ENCODE assay signal across 19 cellular contexts in the genomic region with DNA sequence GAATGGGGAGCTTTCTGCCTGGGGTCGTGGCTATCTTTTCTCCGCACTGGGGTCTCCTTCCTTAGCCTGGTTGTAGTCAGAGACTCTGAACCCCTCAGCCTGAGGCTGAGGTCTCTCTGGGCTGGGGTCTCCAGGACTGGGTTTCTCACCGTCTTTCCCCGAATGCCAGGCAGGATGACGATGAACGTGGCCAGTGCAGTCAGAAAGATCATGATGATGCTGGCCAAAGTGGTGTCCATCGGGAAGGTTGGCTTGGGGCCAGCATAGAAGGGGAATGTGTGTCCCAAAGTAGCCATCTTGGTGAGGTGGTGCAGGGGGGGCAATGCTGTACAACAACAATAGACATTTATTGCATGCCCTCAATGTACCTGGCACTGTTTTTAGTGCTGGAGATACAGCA. TPM values are rescaled to one million over a fixed set of nuclear protein-coding genes. Genes with fewer than 3 reads are reported as not detected.
DNase-seq lines count a peak whose midpoint lies in the region; ATAC-seq, FAIRE-seq and TF ChIP-seq lines count a peak whose summit lies in the region.
"Had no signal": no experiment of that assay in that cellular context is flagged by ENCODE, and none has a peak within 500 bp of the region (broad histone marks: within the 10 kb centered on the region; RNA-seq: fewer than 3 reads in every experiment).

No MANE protein-coding gene starts in this region.

- peaks cover 13% of the 10 kb centered on the region for H3K4me1 ChIP-seq in A549
- H3K4me1 ChIP-seq in lower lobe of right lung: peaks cover 4% of the 10 kb centered on the region
- H3K4me1 ChIP-seq in upper lobe of right lung: peaks cover 7% of the 10 kb centered on the region
- H3K4me1 ChIP-seq: BLaER1 had no signal

- intact Hi-C loops in lower lobe of right lung (cut with DNase I): no loop called here
- intact Hi-C loops in upper lobe of right lung (cut with DNase I): no loop called here

- TF ChIP-seq EP300 in A549 (IDR thresholded peaks at IDR 0.05): no peak

- ATAC-seq in A549 (no peak), lower lobe of right lung (no peak), upper lobe of right lung (no peak)
- ATAC-seq: GM23338 had no signal

- POLR2A ChIA-PET in A549 (lab: Yijun Ruan, JAX): interaction anchor here (0.7 kb wide), 1 partner anchor 151 kb away, joined by 3 read pairs; no protein-coding TSS in a partner anchor

- WGBS in A549 (ENCODE audit: missing lambda C conversion rate): 80% methylated on average over 5 of the region's 7 CpGs

- H3K27me3 ChIP-seq in bronchial epithelial cell (ENCODE audit: control insufficient read depth, insufficient read depth, low read length): no peaks in the 10 kb centered on the region
- H3K27me3 ChIP-seq in lower lobe of right lung (ENCODE audit: low read depth): peaks cover 27% of the 10 kb centered on the region
- H3K27me3 ChIP-seq in upper lobe of right lung: peaks cover 15% of the 10 kb centered on the region

- no peak for TF ChIP-seq RAD21 in A549 (conservative IDR thresholded peaks at IDR 0.05 in 1 of 2, IDR thresholded peaks at IDR 0.05 in 1 of 2)

- no peak for DNase-seq in A549 (ENCODE audit: low read depth in 1 of 2, low spot score in 1 of 2)
- no peak for DNase-seq in bronchial epithelial cell (ENCODE audit: low read depth)
- DNase-seq in lower lobe of right lung: peak; percentile 24
- DNase-seq in upper lobe of right lung: peak; percentile 37
- no peak for DNase-seq in activated CD4-positive, alpha-beta T cell treated with anti-CD3 and anti-CD28 coated beads for 48 hours
- no peak for DNase-seq in GDM1 (lab: John Stamatoyannopoulos, UW)
- DNase-seq in nucleus accumbens (lab: John Stamatoyannopoulos, UW): no peak
- DNase-seq: CD4-positive, alpha-beta memory T cell; DMS153; DMS79 had no signal

- H3K4me2 ChIP-seq in A549: peak overlapping the region; percentile 60; the same call in 1 of the 3 replicates
- H3K4me2 ChIP-seq: BLaER1, GM23338 had no signal

- peaks cover 6% of the 10 kb centered on the region for H3K36me3 ChIP-seq in bronchial epithelial cell (ENCODE audit: control insufficient read depth, insufficient read depth, low read length)
- peaks cover 8% of the 10 kb centered on the region for H3K36me3 ChIP-seq in lower lobe of right lung
- H3K36me3 ChIP-seq in upper lobe of right lung: no peaks in the 10 kb centered on the region
- H3K36me3 ChIP-seq: BLaER1 had no signal

- H3K9me3 ChIP-seq in A549: no peaks in the 10 kb centered on the region
- H3K9me3 ChIP-seq in lower lobe of right lung: no peaks in the 10 kb centered on the region
- no peaks in the 10 kb centered on the region for H3K9me3 ChIP-seq in upper lobe of right lung
- H3K9me3 ChIP-seq: BLaER1 had no signal

- TF ChIP-seq POLR2A in A549 (IDR thresholded peaks at IDR 0.05; ENCODE audit: low read length): no peak

- no peak overlapping the region for H3K4me3 ChIP-seq in A549
- H3K4me3 ChIP-seq in bronchial epithelial cell (ENCODE audit: low read depth, low read length): no peak overlapping the region
- H3K4me3 ChIP-seq in lower lobe of right lung: no peak overlapping the region
- no peak overlapping the region for H3K4me3 ChIP-seq in upper lobe of right lung
- H3K4me3 ChIP-seq: BLaER1, GM23338 had no signal

- TF ChIP-seq CTCF in A549 (IDR thresholded peaks at IDR 0.05): no peak
- TF ChIP-seq CTCF in bronchial epithelial cell (IDR thresholded peaks at IDR 0.05; ENCODE audit: insufficient read depth, low read length, severe bottlenecking): no peak
- TF ChIP-seq CTCF in lower lobe of right lung (IDR thresholded peaks at IDR 0.05): no peak
- no peak for TF ChIP-seq CTCF in upper lobe of right lung (IDR thresholded peaks at IDR 0.05)

- H3K27ac ChIP-seq in A549: peak overlapping the region; percentile 40 to 74; a peak in 2 of 6 replicates
- no peak overlapping the region for H3K27ac ChIP-seq in lower lobe of right lung
- no peak overlapping the region for H3K27ac ChIP-seq in upper lobe of right lung
- H3K27ac ChIP-seq: 22Rv1, BLaER1 had no signal

- CTCF ChIA-PET in A549 (lab: Yijun Ruan, JAX): interaction anchor here (1.2 to 1.9 kb wide), 5 partner anchors 8 to 307 kb away, joined by 3 to 9 read pairs (median 4); no protein-coding TSS in a partner anchor

- FAIRE-seq in A549 (lab: Jason Lieb, UNC): no peak
- peak; percentile 7 for FAIRE-seq in bronchial epithelial cell (lab: Jason Lieb, UNC)
- FAIRE-seq: GM12891 had no signal

TF ChIP-seq in A549, 52 proteins besides CTCF, POLR2A, EP300 and RAD21 (continues in another document):
- TF ChIP-seq BHLHE40 (IDR thresholded peaks at IDR 0.05; ENCODE audit: low read depth, low read length): no peak
- TF ChIP-seq KDM1A (IDR thresholded peaks at IDR 0.05; ENCODE audit: low read depth): no peak
- TF ChIP-seq NFE2L2 (conservative IDR thresholded peaks at IDR 0.05; ENCODE audit: low read length): no peak
- TF ChIP-seq GATA3 (IDR thresholded peaks at IDR 0.05; ENCODE audit: borderline replicate concordance): no peak
- no peak for TF ChIP-seq RARB (CRISPR knock-in tag; IDR thresholded peaks at IDR 0.05)
- TF ChIP-seq, protein P1, sequence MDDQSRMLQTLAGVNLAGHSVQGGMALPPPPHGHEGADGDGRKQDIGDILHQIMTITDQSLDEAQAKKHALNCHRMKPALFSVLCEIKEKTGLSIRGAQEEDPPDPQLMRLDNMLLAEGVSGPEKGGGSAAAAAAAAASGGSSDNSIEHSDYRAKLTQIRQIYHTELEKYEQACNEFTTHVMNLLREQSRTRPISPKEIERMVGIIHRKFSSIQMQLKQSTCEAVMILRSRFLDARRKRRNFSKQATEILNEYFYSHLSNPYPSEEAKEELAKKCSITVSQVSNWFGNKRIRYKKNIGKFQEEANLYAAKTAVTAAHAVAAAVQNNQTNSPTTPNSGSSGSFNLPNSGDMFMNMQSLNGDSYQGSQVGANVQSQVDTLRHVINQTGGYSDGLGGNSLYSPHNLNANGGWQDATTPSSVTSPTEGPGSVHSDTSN (IDR thresholded peaks at IDR 0.05): no peak
- no peak for TF ChIP-seq FOXS1 (CRISPR knock-in tag; IDR thresholded peaks at IDR 0.05)
- no peak for TF ChIP-seq CBX8 (IDR thresholded peaks at IDR 0.05)
- no peak for TF ChIP-seq RCOR1 (IDR thresholded peaks at IDR 0.05; ENCODE audit: low read depth, low read length)
- TF ChIP-seq, protein P2, sequence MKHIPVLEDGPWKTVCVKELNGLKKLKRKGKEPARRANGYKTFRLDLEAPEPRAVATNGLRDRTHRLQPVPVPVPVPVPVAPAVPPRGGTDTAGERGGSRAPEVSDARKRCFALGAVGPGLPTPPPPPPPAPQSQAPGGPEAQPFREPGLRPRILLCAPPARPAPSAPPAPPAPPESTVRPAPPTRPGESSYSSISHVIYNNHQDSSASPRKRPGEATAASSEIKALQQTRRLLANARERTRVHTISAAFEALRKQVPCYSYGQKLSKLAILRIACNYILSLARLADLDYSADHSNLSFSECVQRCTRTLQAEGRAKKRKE (CRISPR knock-in tag; IDR thresholded peaks at IDR 0.05; ENCODE audit: low read depth): no peak
- no peak for TF ChIP-seq EHF (CRISPR knock-in tag; IDR thresholded peaks at IDR 0.05)
- no peak for TF ChIP-seq MAFK (IDR thresholded peaks at IDR 0.05; ENCODE audit: partially characterized antibody)
- no peak for TF ChIP-seq HEYL (CRISPR knock-in tag; IDR thresholded peaks at IDR 0.05)
- no peak for TF ChIP-seq CBX2 (IDR thresholded peaks at IDR 0.05; ENCODE audit: borderline replicate concordance, low read depth)

RNA-seq across cellular contexts. Expression of gene DUOXA1, which starts 7.0 kb away (rescaled TPM):
- polyA plus RNA-seq in A549 (2011; rRNA removed) (0.18 and 0.24 TPM in 2 replicates), A549 (2017; fragmentation: RNase III; extraction: RNeasy Plus Mini Kit Qiagen cat#74134 plus additional on column Dnase treatment) (0.23 to 0.49 TPM (median 0.30 TPM) in 3 replicates)
- 0.07 and 0.16 TPM in 2 replicates for polyA plus RNA-seq in A549 (2012; cell fraction: cytosol; rRNA removed)
- 0.26 and 0.87 TPM in 2 replicates for polyA plus RNA-seq in A549 (2012; cell fraction: nucleus; rRNA removed)
- polyA minus RNA-seq in A549 (2011; rRNA and poly(A)+ RNA removed): 0.24 and 0.45 TPM in 2 replicates
- total RNA-seq in bronchial epithelial cell (27.1 and 54.5 TPM in 2 replicates), lower lobe of right lung (131 TPM), upper lobe of right lung (138 TPM)
- total RNA-seq: G401, GM23338 had no signal
- polyA plus RNA-seq: AG04450; CD14-positive monocyte; CD4-positive, alpha-beta memory T cell; GM23338 had no signal

RNA-seq across cellular contexts. Expression of gene DUOX1, which starts 7.1 kb away (rescaled TPM):
- polyA plus RNA-seq in A549 (2011; rRNA removed) (not detected in 2 replicates), A549 (2017; fragmentation: RNase III; extraction: RNeasy Plus Mini Kit Qiagen cat#74134 plus additional on column Dnase treatment) (not detected in 3 replicates)
- polyA plus RNA-seq in A549 (2012; cell fraction: cytosol; rRNA removed): not detected in 2 replicates
- not detected in 2 replicates for polyA plus RNA-seq in A549 (2012; cell fraction: nucleus; rRNA removed)
- not detected in 2 replicates for polyA minus RNA-seq in A549 (2011; rRNA and poly(A)+ RNA removed)
- total RNA-seq in bronchial epithelial cell (13.2 and 37.0 TPM in 2 replicates), lower lobe of right lung (317 TPM), upper lobe of right lung (327 TPM)
- total RNA-seq: G401 had no signal
- polyA plus RNA-seq: AG04450 had no signal

RNA-seq across cellular contexts. Expression of gene DUOXA2, which starts 8.6 kb away (rescaled TPM):
- polyA plus RNA-seq in A549 (2011; rRNA removed): not detected in 2 replicates
- not detected in 2 replicates for polyA plus RNA-seq in A549 (2012; cell fraction: cytosol; rRNA removed)
- polyA plus RNA-seq in A549 (2012; cell fraction: nucleus; rRNA removed): not detected in 2 replicates
- polyA plus RNA-seq in A549 (2017; fragmentation: RNase III; extraction: RNeasy Plus Mini Kit Qiagen cat#74134 plus additional on column Dnase treatment): not detected in 3 replicates
- polyA minus RNA-seq in A549 (2011; rRNA and poly(A)+ RNA removed): not detected in 2 replicates
- 0.13 TPM in 1 of 2 replicates, not detected in the other for total RNA-seq in bronchial epithelial cell
- total RNA-seq in lower lobe of right lung: not detected
- total RNA-seq in upper lobe of right lung: not detected
- total RNA-seq: A673; CD4-positive, alpha-beta memory T cell; G401; GM23338; HT-29 had no signal
- polyA plus RNA-seq: AG04450; CD14-positive monocyte; CD4-positive, alpha-beta memory T cell; GM23338 had no signal

RNA-seq across cellular contexts. Expression of gene DUOX2, which starts 8.7 kb away (rescaled TPM):
- polyA plus RNA-seq in A549 (2011; rRNA removed): 0.06 and 0.08 TPM in 2 replicates
- polyA plus RNA-seq in A549 (2012; cell fraction: cytosol; rRNA removed): 0.03 and 0.04 TPM in 2 replicates
- 0.11 and 0.18 TPM in 2 replicates for polyA plus RNA-seq in A549 (2012; cell fraction: nucleus; rRNA removed)
- 0.03 to 0.07 TPM (median 0.05 TPM) in 3 replicates for polyA plus RNA-seq in A549 (2017; fragmentation: RNase III; extraction: RNeasy Plus Mini Kit Qiagen cat#74134 plus additional on column Dnase treatment)
- 0.05 and 0.12 TPM in 2 replicates for polyA minus RNA-seq in A549 (2011; rRNA and poly(A)+ RNA removed)
- 0.90 and 1.1 TPM in 2 replicates for total RNA-seq in bronchial epithelial cell
- total RNA-seq in lower lobe of right lung: 4.0 TPM
- 3.8 TPM for total RNA-seq in upper lobe of right lung
- total RNA-seq: G401, GM23338 had no signal
- polyA plus RNA-seq: AG04450, CD14-positive monocyte, GM23338 had no signal

Comparison
In these comparisons a context has a peak if more than half of its experiments do, and no peak if none do; other contexts are left out.
1. DNase-seq: peak in lower lobe of right lung (single experiment) and upper lobe of right lung (single experiment); none in A549 (0 of 2), bronchial epithelial cell (single experiment), activated CD4-positive, alpha-beta T cell treated with anti-CD3 and anti-CD28 coated beads for 48 hours (single experiment), GDM1 (single experiment) and nucleus accumbens (0 of 56).
2. H3K27ac ChIP-seq: peak in A549 (2 of 2); none in lower lobe of right lung (single experiment) and upper lobe of right lung (single experiment).